16 cellular contexts compared by ENCODE assay signal in the genomic region with DNA sequence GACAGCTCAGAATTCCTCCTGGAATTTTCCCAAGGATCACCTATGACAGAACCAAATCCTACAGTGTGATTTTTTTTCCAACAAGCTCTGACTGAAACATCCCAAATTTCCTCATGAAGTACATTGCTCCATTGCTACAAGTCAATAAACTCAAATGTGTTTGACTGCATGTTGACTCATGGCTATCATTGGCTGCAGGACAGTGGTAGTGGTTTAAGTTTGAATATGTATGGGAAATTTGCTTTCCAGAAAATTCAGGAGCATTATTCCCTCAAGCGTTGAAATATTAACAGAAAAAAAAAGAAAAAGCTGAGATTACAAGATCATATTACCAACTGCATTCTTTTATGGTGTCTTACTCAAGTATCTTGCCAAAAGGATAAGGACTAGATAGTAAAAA.
DNase-seq lines count a peak whose midpoint lies in the region; TF ChIP-seq lines count a peak whose summit lies in the region.
"Had no signal": no experiment of that assay in that cellular context is flagged by ENCODE, and none has a peak within 500 bp of the region (broad histone marks: within the 10 kb centered on the region; RNA-seq: fewer than 3 reads in every experiment).

No MANE protein-coding gene starts in this region.

- no peak overlapping the region for H3K27ac Mint-ChIP-seq in activated T-helper 2 cell treated with anti-CD3 and anti-CD28 coated beads, Interferon-gamma antibody, Interleukin-2, Interleukin-4, amounts not matched to agents 10 μg/mL and 5 μg/mL and 100 μg/mL, durations not matched to agents 14 hours and 24 hours and 36 hours
- H3K27ac Mint-ChIP-seq: B cell; CD8-positive, alpha-beta T cell; GM23338 had no signal

- in situ Hi-C loops in astrocyte of the cerebellum (cut with HindIII; ENCODE audit: low sequenced_read_pairs), result no loop called here

- no peaks in the 10 kb centered on the region for H3K36me3 ChIP-seq in osteoblast (ENCODE audit: insufficient read depth, low read length)
- H3K36me3 ChIP-seq: BLaER1 treated with 17β-estradiol and CSF1 and Interleukin-3, amounts not matched to agents 10 nM and 100 nM had no signal

- H3K4me3 ChIP-seq in astrocyte of the cerebellum (ENCODE audit: low read depth, low read length), result no peak overlapping the region
- H3K4me3 ChIP-seq in fibroblast of mammary gland (ENCODE audit: control insufficient read depth, low read depth, low read length), result no peak overlapping the region
- no peak overlapping the region for H3K4me3 ChIP-seq in osteoblast (ENCODE audit: insufficient read depth, low read length)
- H3K4me3 ChIP-seq: BLaER1 treated with 17β-estradiol and CSF1 and Interleukin-3, amounts not matched to agents 10 nM and 100 nM; GM23338 had no signal

- H3K79me2 ChIP-seq in osteoblast (ENCODE audit: insufficient read depth, low read length), result no peaks in the 10 kb centered on the region

- H3K9me3 ChIP-seq in osteoblast (ENCODE audit: low read depth, low read length), result no peaks in the 10 kb centered on the region
- H3K9me3 ChIP-seq: BLaER1 treated with 17β-estradiol and CSF1 and Interleukin-3, amounts not matched to agents 10 nM and 100 nM had no signal

- H3K9me3 Mint-ChIP-seq in activated T-helper 2 cell treated with anti-CD3 and anti-CD28 coated beads, Interferon-gamma antibody, Interleukin-2, Interleukin-4, amounts not matched to agents 10 μg/mL and 5 μg/mL and 100 μg/mL, durations not matched to agents 14 hours and 24 hours and 36 hours, result no peaks in the 10 kb centered on the region
- H3K9me3 Mint-ChIP-seq: GM23338 had no signal

- H3K4me1 Mint-ChIP-seq in activated T-helper 2 cell treated with anti-CD3 and anti-CD28 coated beads, Interferon-gamma antibody, Interleukin-2, Interleukin-4, amounts not matched to agents 10 μg/mL and 5 μg/mL and 100 μg/mL, durations not matched to agents 14 hours and 24 hours and 36 hours (ENCODE audit: low read depth), result no peaks in the 10 kb centered on the region
- H3K4me1 Mint-ChIP-seq: B cell, GM23338 had no signal

- no peaks in the 10 kb centered on the region for H3K36me3 Mint-ChIP-seq in activated T-helper 2 cell treated with anti-CD3 and anti-CD28 coated beads, Interferon-gamma antibody, Interleukin-2, Interleukin-4, amounts not matched to agents 10 μg/mL and 5 μg/mL and 100 μg/mL, durations not matched to agents 14 hours and 24 hours and 36 hours (ENCODE audit: low read depth)
- H3K36me3 Mint-ChIP-seq: CD8-positive, alpha-beta T cell had no signal

- DNase-seq in LHCN-M2 (ENCODE audit: low read depth), result peak; percentile 66
- peak; percentile 4 for DNase-seq in astrocyte of the cerebellum (ENCODE audit: low read depth)
- peak; percentile 20 for DNase-seq in fibroblast of mammary gland (ENCODE audit: low read depth)
- peak; percentile 42 for DNase-seq in osteoblast (ENCODE audit: insufficient read length, low spot score, missing footprints)
- no peak for DNase-seq in activated CD4-positive, alpha-beta T cell treated with anti-CD3 and anti-CD28 coated beads, Interleukin-2, amount 50 U/mL, for 1 hour
- no peak for DNase-seq in activated T-helper 2 cell treated with anti-CD3 and anti-CD28 coated beads, Interferon-gamma antibody, Interleukin-2, Interleukin-4, amounts not matched to agents 10 μg/mL and 5 μg/mL and 100 μg/mL, durations not matched to agents 14 hours and 24 hours and 36 hours (ENCODE audit: low spot score)
- DNase-seq in activated CD4-positive, CD25-positive, alpha-beta regulatory T cell (lab: John Stamatoyannopoulos, UW), result no peak
- DNase-seq in cerebellar cortex (ENCODE audit: low spot score), result no peak
- DNase-seq: Calu3; CD8-positive, alpha-beta T cell; DMS79 treated with DMSO at 0.1 percent for 48 hours; GF-D8; HCEC 1CT had no signal

- no peak for TF ChIP-seq CTCF in astrocyte of the cerebellum (IDR thresholded peaks at IDR 0.05; ENCODE audit: low read depth, low read length, missing control alignments)
- TF ChIP-seq CTCF in fibroblast of mammary gland (conservative IDR thresholded peaks at IDR 0.05; ENCODE audit: control insufficient read depth, insufficient read depth, low read depth, low read length), result no peak
- TF ChIP-seq CTCF in osteoblast (IDR thresholded peaks at IDR 0.05; ENCODE audit: extremely low read depth, low read depth, low read length), result no peak

- H4K20me1 ChIP-seq in osteoblast (ENCODE audit: insufficient read depth, low read length), result no peaks in the 10 kb centered on the region
- H4K20me1 ChIP-seq: BLaER1 treated with 17β-estradiol and CSF1 and Interleukin-3, amounts not matched to agents 10 nM and 100 nM had no signal

- no peaks in the 10 kb centered on the region for H3K27me3 Mint-ChIP-seq in activated T-helper 2 cell treated with anti-CD3 and anti-CD28 coated beads, Interferon-gamma antibody, Interleukin-2, Interleukin-4, amounts not matched to agents 10 μg/mL and 5 μg/mL and 100 μg/mL, durations not matched to agents 14 hours and 24 hours and 36 hours (ENCODE audit: low read depth)
- H3K27me3 Mint-ChIP-seq: B cell had no signal

- no peak overlapping the region for H3K27ac ChIP-seq in osteoblast (ENCODE audit: low read depth, low read length)
- H3K27ac ChIP-seq: BLaER1 treated with 17β-estradiol and CSF1 and Interleukin-3, amounts not matched to agents 10 nM and 100 nM had no signal

- intact Hi-C loops in activated T-helper 2 cell treated with anti-CD3 and anti-CD28 coated beads, Interferon-gamma antibody, Interleukin-2, Interleukin-4, amounts not matched to agents 10 μg/mL and 5 μg/mL and 100 μg/mL, durations not matched to agents 14 hours and 24 hours and 36 hours (cut with micrococcal nuclease), result no loop called here

- H2AFZ ChIP-seq in osteoblast (ENCODE audit: low read length), result no peak overlapping the region
- H2AFZ ChIP-seq: GM23338 had no signal

- H3K4me2 ChIP-seq in osteoblast (ENCODE audit: insufficient read depth, low read length), result no peak overlapping the region
- H3K4me2 ChIP-seq: BLaER1 treated with 17β-estradiol and CSF1 and Interleukin-3, amounts not matched to agents 10 nM and 100 nM; GM23338 had no signal

- H3K4me3 Mint-ChIP-seq in activated T-helper 2 cell treated with anti-CD3 and anti-CD28 coated beads, Interferon-gamma antibody, Interleukin-2, Interleukin-4, amounts not matched to agents 10 μg/mL and 5 μg/mL and 100 μg/mL, durations not matched to agents 14 hours and 24 hours and 36 hours (ENCODE audit: low read depth), result no peak overlapping the region
- H3K4me3 Mint-ChIP-seq: B cell; CD8-positive, alpha-beta T cell; GM23338 had no signal

- no peaks in the 10 kb centered on the region for H3K27me3 ChIP-seq in osteoblast (ENCODE audit: insufficient read depth, low read length)
- H3K27me3 ChIP-seq: BLaER1 treated with 17β-estradiol and CSF1 and Interleukin-3, amounts not matched to agents 10 nM and 100 nM had no signal

- H3K4me1 ChIP-seq in osteoblast (ENCODE audit: insufficient read depth, low read length), result no peaks in the 10 kb centered on the region
- H3K4me1 ChIP-seq: BLaER1 treated with 17β-estradiol and CSF1 and Interleukin-3, amounts not matched to agents 10 nM and 100 nM had no signal

Comparison
In these comparisons a context has a peak if more than half of its experiments do, and no peak if none do; other contexts are left out.
1. DNase-seq: peak in LHCN-M2 (single experiment), astrocyte of the cerebellum (single experiment), fibroblast of mammary gland (single experiment) and osteoblast (single experiment); none in activated CD4-positive, alpha-beta T cell treated with anti-CD3 and anti-CD28 coated beads, Interleukin-2, amount 50 U/mL, for 1 hour (single experiment), activated T-helper 2 cell treated with anti-CD3 and anti-CD28 coated beads, Interferon-gamma antibody, Interleukin-2, Interleukin-4, amounts not matched to agents 10 μg/mL and 5 μg/mL and 100 μg/mL, durations not matched to agents 14 hours and 24 hours and 36 hours (single experiment), activated CD4-positive, CD25-positive, alpha-beta regulatory T cell (0 of 4) and cerebellar cortex (single experiment).